ENCODE assay signal across 8 cellular contexts in the genomic region with DNA sequence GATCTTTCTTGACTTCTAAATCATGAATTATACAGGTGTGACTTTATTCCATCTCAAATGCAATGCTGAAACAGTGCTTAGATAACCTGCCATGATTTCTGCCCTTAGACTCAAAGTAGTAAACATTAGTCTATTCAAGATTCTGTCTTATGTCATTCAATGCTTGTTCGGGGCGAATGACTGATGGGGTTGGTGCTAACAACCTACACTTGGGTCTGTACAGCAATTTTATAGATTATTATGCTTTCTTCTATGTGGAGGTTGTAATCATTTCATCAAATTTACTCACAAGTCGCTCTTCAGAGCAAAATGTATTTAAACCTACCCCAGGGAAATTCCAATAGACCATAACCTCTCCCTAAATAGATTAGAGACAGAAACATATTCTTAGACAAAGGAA.
"Had no signal": no experiment of that assay in that cellular context is flagged by ENCODE, and none has a peak within 500 bp of the region (broad histone marks: within the 10 kb centered on the region; RNA-seq: fewer than 3 reads in every experiment).

No MANE protein-coding gene starts in this region.

- H3K4me3 ChIP-seq: K562 had no signal

- ATAC-seq: HepG2, K562 had no signal

- H3K4me3 Mint-ChIP-seq: IgD-negative memory B cell had no signal

- H3K36me3 Mint-ChIP-seq: IgD-negative memory B cell had no signal

- H3K4me1 Mint-ChIP-seq: IgD-negative memory B cell had no signal

- DNase-seq: IMR-90, KBM-7, KG1 had no signal

- FAIRE-seq: HepG2, HTR-8/SVneo, K562 had no signal

- H3K27ac ChIP-seq: HL-60 had no signal

- H3K27ac Mint-ChIP-seq: IgD-negative memory B cell had no signal
